ENCODE assay signal across 8 cellular contexts in genomic region chr10:86711237-86711956, GRCh38. TPM values are rescaled to one million over a fixed set of nuclear protein-coding genes. Genes with fewer than 3 reads are reported as not detected.
DNase-seq lines count a peak whose midpoint lies in the region; ATAC-seq and TF ChIP-seq lines count a peak whose summit lies in the region.

No MANE protein-coding gene starts in this region.

- H3K27ac ChIP-seq in sigmoid colon, result peak overlapping the region; percentile 93 to 99 (median 96)

- TF ChIP-seq CTCF in GM13977 (IDR thresholded peaks at IDR 0.05; ENCODE audit: extremely low read depth, insufficient read depth, missing control alignments) (peak; percentile 94), astrocyte of the cerebellum (IDR thresholded peaks at IDR 0.05; ENCODE audit: low read depth, low read length, missing control alignments) (peak; percentile 69), sigmoid colon (IDR thresholded peaks at IDR 0.05) (peak in 1 of 4 experiments; percentile 88)

- H3K36me3 ChIP-seq in sigmoid colon, result peaks cover 0 to 9% (median 0%) of the 10 kb centered on the region in 4 donors

- intact Hi-C loops in sigmoid colon (cut with DNase I), result loop anchor here (1.0 kb wide), 2 partner anchors 46 to 188 kb away; no protein-coding TSS in a partner anchor

- H3K4me3 ChIP-seq in astrocyte of the cerebellum (ENCODE audit: low read depth, low read length) (peak overlapping the region; percentile 51), sigmoid colon (peak overlapping the region; percentile 45 to 82 (median 66))

- 0% methylated on average over 94 of the region's 94 CpGs for WGBS in sigmoid colon, 2 donors

- no peaks in the 10 kb centered on the region for H3K27me3 ChIP-seq in sigmoid colon

- peak; percentile 44 to 77 for TF ChIP-seq POLR2A in sigmoid colon (IDR thresholded peaks at IDR 0.05)

- TF ChIP-seq EP300 in sigmoid colon (IDR thresholded peaks at IDR 0.05), result no peak

- DNase-seq in GM13977 (ENCODE audit: low spot score) (peak; percentile 96), NCI-H1105 (lab: John Stamatoyannopoulos, UW) (peak; percentile 72), T-helper 9 cell (peak; percentile 70), astrocyte of the cerebellum (ENCODE audit: low read depth) (peak; percentile 67), hypothalamus (lab: John Stamatoyannopoulos, UW) (peak in 48 of 51 donors; percentile 30 to 90 (median 78)), sigmoid colon (peak; percentile 97), OCI-M2 (lab: John Stamatoyannopoulos, UW; ENCODE audit: unreplicated experiment) (no peak)

- H3K9me3 ChIP-seq in sigmoid colon, result no peaks in the 10 kb centered on the region

- H3K4me1 ChIP-seq in sigmoid colon, result peaks cover 0 to 32% (median 22%) of the 10 kb centered on the region in 4 donors

- peak; percentile 89 for ATAC-seq in HG02642 (IDR thresholded peaks at IDR 0.05; ENCODE audit: poor library complexity, unreplicated experiment)

- in situ Hi-C loops in GM13977 (cut with MboI; ENCODE audit: low pct_unique_long_range_greater_than_20kb, low sequenced_read_pairs, unreplicated experiment) (loop anchor here (5.0 to 10.0 kb wide), 2 partner anchors 53 to 181 kb away; no protein-coding TSS in a partner anchor), astrocyte of the cerebellum (cut with HindIII; ENCODE audit: low sequenced_read_pairs) (no loop called here)

RNA-seq across cellular contexts. Expression of gene LDB3, which starts 43.1 kb away (rescaled TPM):
- total RNA-seq in sigmoid colon, result 10 to 100 TPM; 13.2 to 42.1 (median 22.4) TPM
- 1 to 10 TPM; 1.2 to 1.9 (median 1.8) TPM for polyA plus RNA-seq in sigmoid colon

RNA-seq across cellular contexts. Expression of gene BMPR1A, which starts 45.0 kb away (rescaled TPM):
- total RNA-seq in sigmoid colon, result 100 to 1,000 TPM in 3 of 4 donors, 10 to 100 TPM in 1; 84.2 to 145 (median 120) TPM
- polyA plus RNA-seq in sigmoid colon, result 10 to 100 TPM in 1 of 3 donors, 1 to 10 TPM in 2; 5.5 to 16.1 (median 7.8) TPM

RNA-seq across cellular contexts. Expression of gene OPN4, which starts 57.0 kb away (rescaled TPM):
- not detected for total RNA-seq in sigmoid colon
- under 1 TPM in 1 of 3 donors, not detected in 2; 0.04 TPM for polyA plus RNA-seq in sigmoid colon
